19 cellular contexts compared by ENCODE assay signal in genomic region chr3:111325160-111325707, GRCh38.
DNase-seq lines count a peak whose midpoint lies in the region; ATAC-seq, FAIRE-seq and TF ChIP-seq lines count a peak whose summit lies in the region.
"Had no signal": no experiment of that assay in that cellular context is flagged by ENCODE, and none has a peak within 500 bp of the region (broad histone marks: within the 10 kb centered on the region; RNA-seq: fewer than 3 reads in every experiment).

No MANE protein-coding gene starts in this region.

- intact Hi-C loops in activated CD8-positive, alpha-beta T cell treated with anti-CD3 and anti-CD28 coated beads for 36 hours (cut with micrococcal nuclease), result loop anchor here (5.0 to 10.0 kb wide), 2 partner anchors 73 to 280 kb away; no protein-coding TSS in a partner anchor
- intact Hi-C loops in natural killer cell (cut with micrococcal nuclease), result no loop called here

- TF ChIP-seq RAD21 in Ishikawa (IDR thresholded peaks at IDR 0.05; ENCODE audit: low read depth), result no peak

- TF ChIP-seq EP300 in Ishikawa (IDR thresholded peaks at IDR 0.05; ENCODE audit: borderline replicate concordance), result peak; percentile 38; the same call in 1 of the 2 replicates

- POLR2A ChIA-PET in activated CD8-positive, alpha-beta T cell treated with anti-CD3 and anti-CD28 coated beads, Interleukin-2, amount 10 ng/mL, durations not matched to agents 7 days and 5 days (lab: Charles Lee), result no interaction called here
- POLR2A ChIA-PET in activated CD8-positive, alpha-beta T cell treated with anti-CD3 and anti-CD28 coated beads for 36 hours (lab: Charles Lee), result no interaction called here

- H3K36me3 Mint-ChIP-seq in activated CD8-positive, alpha-beta T cell treated with anti-CD3 and anti-CD28 coated beads, Interleukin-2, amount 10 ng/mL, durations not matched to agents 7 days and 5 days (ENCODE audit: low read depth), result peaks cover 19% of the 10 kb centered on the region
- H3K36me3 Mint-ChIP-seq in activated CD8-positive, alpha-beta T cell treated with anti-CD3 and anti-CD28 coated beads for 36 hours (ENCODE audit: low read depth), result no peaks in the 10 kb centered on the region
- H3K36me3 Mint-ChIP-seq in activated naive CD8-positive, alpha-beta T cell treated with anti-CD3 and anti-CD28 coated beads, Interleukin-2, amount 50 U/mL, for 24 hours (ENCODE audit: low read depth), result peaks cover 2% of the 10 kb centered on the region
- H3K36me3 Mint-ChIP-seq in natural killer cell, result no peaks in the 10 kb centered on the region

- no peak for DNase-seq in activated CD8-positive, alpha-beta T cell treated with anti-CD3 and anti-CD28 coated beads, Interleukin-2, amount 10 ng/mL, durations not matched to agents 7 days and 5 days
- no peak for DNase-seq in activated CD8-positive, alpha-beta T cell treated with anti-CD3 and anti-CD28 coated beads for 36 hours
- no peak for DNase-seq in activated naive CD8-positive, alpha-beta T cell treated with anti-CD3 and anti-CD28 coated beads, Interleukin-2, amount 50 U/mL, for 24 hours
- DNase-seq in natural killer cell (no peak), GM12892 (ENCODE audit: insufficient read length) (no peak), NCI-H748 treated with DMSO at 0.1 percent for 48 hours (lab: John Stamatoyannopoulos, UW) (no peak)
- DNase-seq: aorta; DMS 273 treated with DMSO at 0.1 percent for 48 hours; endodermal cell; GOT3; heart left ventricle; left ventricle myocardium inferior; NCI-H1694 treated with DMSO at 0.1 percent for 48 hours; NCI-H82; stimulated activated CD4-positive, alpha-beta T cell treated with anti-CD3 and anti-CD28 coated beads, Interleukin-4, amount 100 ng/mL, for 1 hour; uterus had no signal

- TF ChIP-seq POLR2A in GM12892 (IDR thresholded peaks at IDR 0.05; ENCODE audit: low read depth, low read length), result no peak

- ATAC-seq in activated CD8-positive, alpha-beta T cell treated with anti-CD3 and anti-CD28 coated beads, Interleukin-2, amount 10 ng/mL, durations not matched to agents 7 days and 5 days, result no peak
- ATAC-seq in activated CD8-positive, alpha-beta T cell treated with anti-CD3 and anti-CD28 coated beads for 36 hours, result no peak
- ATAC-seq in activated naive CD8-positive, alpha-beta T cell treated with anti-CD3 and anti-CD28 coated beads, Interleukin-2, amount 50 U/mL, for 24 hours, result no peak
- ATAC-seq in natural killer cell (no peak), GM18519 (IDR thresholded peaks at IDR 0.05; ENCODE audit: low FRiP score, unreplicated experiment) (no peak)
- ATAC-seq: A549, heart left ventricle had no signal

- peak overlapping the region; percentile 11 for H3K27ac Mint-ChIP-seq in activated CD8-positive, alpha-beta T cell treated with anti-CD3 and anti-CD28 coated beads, Interleukin-2, amount 10 ng/mL, durations not matched to agents 7 days and 5 days
- H3K27ac Mint-ChIP-seq in activated CD8-positive, alpha-beta T cell treated with anti-CD3 and anti-CD28 coated beads for 36 hours, result no peak overlapping the region
- H3K27ac Mint-ChIP-seq in activated naive CD8-positive, alpha-beta T cell treated with anti-CD3 and anti-CD28 coated beads, Interleukin-2, amount 50 U/mL, for 24 hours, result no peak overlapping the region
- H3K27ac Mint-ChIP-seq in natural killer cell, result peak overlapping the region; percentile 12 to 71
- H3K27ac Mint-ChIP-seq: endodermal cell had no signal

- CTCF ChIA-PET in activated CD8-positive, alpha-beta T cell treated with anti-CD3 and anti-CD28 coated beads, Interleukin-2, amount 10 ng/mL, durations not matched to agents 7 days and 5 days (lab: Charles Lee), result interaction anchor here (0.9 to 2.0 kb wide), 6 partner anchors 10 to 291 kb away, joined by 3 to 5 read pairs (median 3); no protein-coding TSS in a partner anchor
- CTCF ChIA-PET in activated CD8-positive, alpha-beta T cell treated with anti-CD3 and anti-CD28 coated beads for 36 hours (lab: Charles Lee), result no interaction called here

- FAIRE-seq in GM12892 (lab: Jason Lieb, UNC), result no peak
- FAIRE-seq: A549 had no signal

- H3K27me3 Mint-ChIP-seq in activated CD8-positive, alpha-beta T cell treated with anti-CD3 and anti-CD28 coated beads, Interleukin-2, amount 10 ng/mL, durations not matched to agents 7 days and 5 days (ENCODE audit: low read depth), result no peaks in the 10 kb centered on the region
- no peaks in the 10 kb centered on the region for H3K27me3 Mint-ChIP-seq in activated CD8-positive, alpha-beta T cell treated with anti-CD3 and anti-CD28 coated beads for 36 hours
- no peaks in the 10 kb centered on the region for H3K27me3 Mint-ChIP-seq in activated naive CD8-positive, alpha-beta T cell treated with anti-CD3 and anti-CD28 coated beads, Interleukin-2, amount 50 U/mL, for 24 hours
- H3K27me3 Mint-ChIP-seq in natural killer cell (ENCODE audit: low read depth in 2 of 2), result no peaks in the 10 kb centered on the region

- H3K4me1 Mint-ChIP-seq in activated CD8-positive, alpha-beta T cell treated with anti-CD3 and anti-CD28 coated beads, Interleukin-2, amount 10 ng/mL, durations not matched to agents 7 days and 5 days (ENCODE audit: low read depth), result peaks cover 40% of the 10 kb centered on the region
- H3K4me1 Mint-ChIP-seq in activated CD8-positive, alpha-beta T cell treated with anti-CD3 and anti-CD28 coated beads for 36 hours (ENCODE audit: low read depth), result peaks cover 37% of the 10 kb centered on the region
- H3K4me1 Mint-ChIP-seq in activated naive CD8-positive, alpha-beta T cell treated with anti-CD3 and anti-CD28 coated beads, Interleukin-2, amount 50 U/mL, for 24 hours, result peaks cover 36% of the 10 kb centered on the region
- peaks cover 29 to 31% of the 10 kb centered on the region in 2 donors for H3K4me1 Mint-ChIP-seq in natural killer cell
- H3K4me1 Mint-ChIP-seq: endodermal cell had no signal

- no peak overlapping the region for H3K4me3 Mint-ChIP-seq in activated CD8-positive, alpha-beta T cell treated with anti-CD3 and anti-CD28 coated beads, Interleukin-2, amount 10 ng/mL, durations not matched to agents 7 days and 5 days
- H3K4me3 Mint-ChIP-seq in activated CD8-positive, alpha-beta T cell treated with anti-CD3 and anti-CD28 coated beads for 36 hours, result no peak overlapping the region
- H3K4me3 Mint-ChIP-seq in activated naive CD8-positive, alpha-beta T cell treated with anti-CD3 and anti-CD28 coated beads, Interleukin-2, amount 50 U/mL, for 24 hours, result peak overlapping the region; percentile 9
- H3K4me3 Mint-ChIP-seq in natural killer cell, result peak overlapping the region; percentile 51
- H3K4me3 Mint-ChIP-seq: endodermal cell had no signal

- H3K9me3 Mint-ChIP-seq in activated CD8-positive, alpha-beta T cell treated with anti-CD3 and anti-CD28 coated beads, Interleukin-2, amount 10 ng/mL, durations not matched to agents 7 days and 5 days (ENCODE audit: insufficient read depth), result no peaks in the 10 kb centered on the region
- peaks cover 3% of the 10 kb centered on the region for H3K9me3 Mint-ChIP-seq in activated CD8-positive, alpha-beta T cell treated with anti-CD3 and anti-CD28 coated beads for 36 hours
- peaks cover 5% of the 10 kb centered on the region for H3K9me3 Mint-ChIP-seq in activated naive CD8-positive, alpha-beta T cell treated with anti-CD3 and anti-CD28 coated beads, Interleukin-2, amount 50 U/mL, for 24 hours
- H3K9me3 Mint-ChIP-seq in natural killer cell, result no peaks in the 10 kb centered on the region
- H3K9me3 Mint-ChIP-seq: endodermal cell had no signal

- TF ChIP-seq CTCF in activated CD8-positive, alpha-beta T cell treated with anti-CD3 and anti-CD28 coated beads for 36 hours (IDR thresholded peaks at IDR 0.05), result no peak
- no peak for TF ChIP-seq CTCF in natural killer cell (IDR thresholded peaks at IDR 0.05)

TF ChIP-seq in Ishikawa, 13 proteins besides CTCF, POLR2A, EP300 and RAD21:
- TF ChIP-seq MAX (IDR thresholded peaks at IDR 0.05), result no peak
- peak; percentile 68 for TF ChIP-seq USF1 (IDR thresholded peaks at IDR 0.05)

Comparison
In these comparisons a context has a peak if more than half of its experiments do, and no peak if none do; other contexts are left out.
1. H3K27ac Mint-ChIP-seq: peak in activated CD8-positive, alpha-beta T cell treated with anti-CD3 and anti-CD28 coated beads, Interleukin-2, amount 10 ng/mL, durations not matched to agents 7 days and 5 days (single experiment) and natural killer cell (2 of 2); none in activated CD8-positive, alpha-beta T cell treated with anti-CD3 and anti-CD28 coated beads for 36 hours (single experiment) and activated naive CD8-positive, alpha-beta T cell treated with anti-CD3 and anti-CD28 coated beads, Interleukin-2, amount 50 U/mL, for 24 hours (single experiment).
2. H3K4me3 Mint-ChIP-seq: peak in activated naive CD8-positive, alpha-beta T cell treated with anti-CD3 and anti-CD28 coated beads, Interleukin-2, amount 50 U/mL, for 24 hours (single experiment) and natural killer cell (single experiment); none in activated CD8-positive, alpha-beta T cell treated with anti-CD3 and anti-CD28 coated beads, Interleukin-2, amount 10 ng/mL, durations not matched to agents 7 days and 5 days (single experiment) and activated CD8-positive, alpha-beta T cell treated with anti-CD3 and anti-CD28 coated beads for 36 hours (single experiment).